In genomic region chr9:33137781-33138264, GRCh38 we compare ENCODE assay signal across 14 cellular contexts. TPM values are rescaled to one million over a fixed set of nuclear protein-coding genes. Genes with fewer than 3 reads are reported as not detected.
DNase-seq lines count a peak whose midpoint lies in the region; ATAC-seq and TF ChIP-seq lines count a peak whose summit lies in the region.
"Had no signal": no experiment of that assay in that cellular context is flagged by ENCODE, and none has a peak within 500 bp of the region (broad histone marks: within the 10 kb centered on the region; RNA-seq: fewer than 3 reads in every experiment).

No MANE protein-coding gene starts in this region.

- no peak overlapping the region for H2BK12ac ChIP-seq in H9 (ENCODE audit: insufficient read length, low read depth, low read length)

- H3K4me3 Mint-ChIP-seq in CD8-positive, alpha-beta T cell: peak overlapping the region; percentile 56
- H3K4me3 Mint-ChIP-seq in naive thymus-derived CD4-positive, alpha-beta T cell: peak overlapping the region in 3 of 10 donors; percentile 62 to 66 (median 65)
- H3K4me3 Mint-ChIP-seq in H9: no peak overlapping the region
- H3K4me3 Mint-ChIP-seq: nephron progenitor cell had no signal

- H3K4ac ChIP-seq in H9 (ENCODE audit: low read depth, low read length): no peak overlapping the region

- no peak overlapping the region for H2BK15ac ChIP-seq in H9 (ENCODE audit: low read depth, low read length)

- no peak overlapping the region for H2BK20ac ChIP-seq in H9 (ENCODE audit: low read depth, low read length, poor library complexity, severe bottlenecking)

- no peaks in the 10 kb centered on the region for H3K9me2 ChIP-seq in hepatocyte (replicated peaks; ENCODE audit: insufficient read depth)

- H4K20me1 ChIP-seq in H9 (ENCODE audit: control insufficient read depth, insufficient read depth, insufficient read length) (no peaks in the 10 kb centered on the region), hepatocyte (ENCODE audit: insufficient read depth, poor library complexity, severe bottlenecking) (peaks cover 84% of the 10 kb centered on the region)

- H3K79me1 ChIP-seq in H9 (ENCODE audit: insufficient read depth, low read depth, low read length, poor library complexity, severe bottlenecking): peaks cover 4% of the 10 kb centered on the region

- H2AFZ ChIP-seq in H9 (ENCODE audit: low read length) (no peak overlapping the region), hepatocyte (no peak overlapping the region)

- no peaks in the 10 kb centered on the region for H3K27me3 Mint-ChIP-seq in CD8-positive, alpha-beta T cell (ENCODE audit: low read depth)
- no peaks in the 10 kb centered on the region for H3K27me3 Mint-ChIP-seq in naive thymus-derived CD4-positive, alpha-beta T cell
- no peaks in the 10 kb centered on the region for H3K27me3 Mint-ChIP-seq in H9 (ENCODE audit: low read depth)

- H3K27ac ChIP-seq in CD8-positive, alpha-beta T cell (ENCODE audit: low read depth, low read length): no peak overlapping the region
- H3K27ac ChIP-seq in Peyer's patch (peak overlapping the region in 3 of 4 donors; percentile 18 to 62 (median 37)), WERI-Rb-1 (no peak overlapping the region), H9 (ENCODE audit: insufficient read length, low read depth, low read length) (no peak overlapping the region), hepatocyte (no peak overlapping the region)
- peak overlapping the region; percentile 33 for H3K27ac ChIP-seq in naive thymus-derived CD4-positive, alpha-beta T cell (ENCODE audit: low read depth, low read length)

- POLR2A ChIA-PET in CD8-positive, alpha-beta T cell (lab: Charles Lee): interaction anchor here (0.8 kb wide), 2 partner anchors 20 to 94 kb away, joined by 3 to 4 read pairs; no protein-coding TSS in a partner anchor
- POLR2A ChIA-PET in naive thymus-derived CD4-positive, alpha-beta T cell (lab: Charles Lee): interaction anchor here (1.4 to 8.9 kb wide), 5 partner anchors 11 to 29 kb away, joined by 3 to 92 read pairs (median 11); partner anchors contain the start of gene B4GALT1

- H3K36me3 Mint-ChIP-seq in CD8-positive, alpha-beta T cell: peaks cover 25% of the 10 kb centered on the region
- H3K36me3 Mint-ChIP-seq in naive thymus-derived CD4-positive, alpha-beta T cell: peaks cover 6 to 12% (median 7%) of the 10 kb centered on the region in 5 donors
- no peaks in the 10 kb centered on the region for H3K36me3 Mint-ChIP-seq in H9 (ENCODE audit: insufficient read depth in 1 of 3, low read depth in 3 of 3)

- H3K14ac ChIP-seq in H9 (ENCODE audit: insufficient read depth, low read length): no peak overlapping the region

- H3T11ph ChIP-seq in H9 (ENCODE audit: low read length): no peak overlapping the region

- no peak overlapping the region for H2BK5ac ChIP-seq in H9 (ENCODE audit: insufficient read length, low read length)

- WGBS in H9 (ENCODE audit: extremely low coverage, insufficient read length, low lambda C conversion rate): no CpG with 5 or more reads among the region's 11 CpGs
- WGBS in hepatocyte (ENCODE audit: low lambda C conversion rate, missing lambda C conversion rate): 93% methylated on average over 11 of the region's 11 CpGs

- H3K18ac ChIP-seq in H9 (ENCODE audit: insufficient read length, low read depth, low read length): no peak overlapping the region

- H3K56ac ChIP-seq in H9 (ENCODE audit: insufficient read length, low read depth, low read length): no peak overlapping the region

- H3K27ac Mint-ChIP-seq in CD8-positive, alpha-beta T cell: peak overlapping the region; percentile 83
- peak overlapping the region in 8 of 9 donors; percentile 52 to 98 (median 87) for H3K27ac Mint-ChIP-seq in naive thymus-derived CD4-positive, alpha-beta T cell
- H3K27ac Mint-ChIP-seq in H9: no peak overlapping the region

- ATAC-seq in CD8-positive, alpha-beta T cell: no peak
- ATAC-seq in naive thymus-derived CD4-positive, alpha-beta T cell: no peak
- ATAC-seq: gastrocnemius medialis had no signal

- H3K4me2 ChIP-seq in H9 (ENCODE audit: insufficient read depth, insufficient read length, low read length) (no peak overlapping the region), hepatocyte (no peak overlapping the region)
- H3K4me2 ChIP-seq: smooth muscle cell had no signal

- no peaks in the 10 kb centered on the region for H3K9me3 ChIP-seq in CD8-positive, alpha-beta T cell (ENCODE audit: low read length)
- no peaks in the 10 kb centered on the region for H3K9me3 ChIP-seq in Peyer's patch
- no peaks in the 10 kb centered on the region for H3K9me3 ChIP-seq in naive thymus-derived CD4-positive, alpha-beta T cell (ENCODE audit: control insufficient read depth in 2 of 3, low read length in 3 of 3)
- H3K9me3 ChIP-seq in WERI-Rb-1 (ENCODE audit: severe bottlenecking): no peaks in the 10 kb centered on the region
- no peaks in the 10 kb centered on the region for H3K9me3 ChIP-seq in H9 (ENCODE audit: control insufficient read depth, low read depth, low read length)
- no peaks in the 10 kb centered on the region for H3K9me3 ChIP-seq in hepatocyte (ENCODE audit: low read depth)
- H3K9me3 ChIP-seq: gastrocnemius medialis had no signal

- H3K9ac ChIP-seq in H9 (ENCODE audit: extremely low read depth, insufficient read length, low read length): no peak overlapping the region

- TF ChIP-seq POLR2A in GM19193 (IDR thresholded peaks at IDR 0.05; ENCODE audit: extremely low read depth, insufficient read depth, insufficient read length) (peak; percentile 9), Peyer's patch (IDR thresholded peaks at IDR 0.05) (no peak)

- H2AK5ac ChIP-seq in H9 (ENCODE audit: insufficient read length, low read length): no peak overlapping the region

- H4K8ac ChIP-seq in H9 (replicated peaks; ENCODE audit: insufficient read length, low read depth, low read length): no peak overlapping the region

- no peak overlapping the region for H3K23ac ChIP-seq in H9 (ENCODE audit: insufficient read length, low read depth, low read length)

- H3K79me2 ChIP-seq in H9 (ENCODE audit: insufficient read depth, low read length): no peaks in the 10 kb centered on the region
- H3K79me2 ChIP-seq in hepatocyte: peaks cover 98% of the 10 kb centered on the region

- H3K27me3 ChIP-seq in CD8-positive, alpha-beta T cell (ENCODE audit: insufficient read depth, low read length): no peaks in the 10 kb centered on the region
- no peaks in the 10 kb centered on the region for H3K27me3 ChIP-seq in Peyer's patch
- H3K27me3 ChIP-seq in naive thymus-derived CD4-positive, alpha-beta T cell (ENCODE audit: control insufficient read depth in 2 of 2, insufficient read depth in 2 of 2, low read length in 2 of 2): no peaks in the 10 kb centered on the region
- H3K27me3 ChIP-seq in WERI-Rb-1 (ENCODE audit: insufficient read depth, low read depth, severe bottlenecking): no peaks in the 10 kb centered on the region
- no peaks in the 10 kb centered on the region for H3K27me3 ChIP-seq in H9 (ENCODE audit: insufficient read depth, low read length)
- no peaks in the 10 kb centered on the region for H3K27me3 ChIP-seq in hepatocyte
- H3K27me3 ChIP-seq: gastrocnemius medialis had no signal

- H4K5ac ChIP-seq in H9 (ENCODE audit: insufficient read length, low read depth, low read length): no peak overlapping the region

- no peak overlapping the region for H2BK120ac ChIP-seq in H9 (ENCODE audit: low read depth, low read length, poor library complexity, severe bottlenecking)

- intact Hi-C loops in CD8-positive, alpha-beta T cell (cut with DNase I, micrococcal nuclease): no loop called here
- intact Hi-C loops in naive thymus-derived CD4-positive, alpha-beta T cell (cut with micrococcal nuclease): no loop called here

- peaks cover 11% of the 10 kb centered on the region for H3K36me3 ChIP-seq in CD8-positive, alpha-beta T cell (ENCODE audit: insufficient read depth, low read length)
- H3K36me3 ChIP-seq in Peyer's patch (peaks cover 0 to 24% (median 0%) of the 10 kb centered on the region in 3 donors), WERI-Rb-1 (peaks cover 6% of the 10 kb centered on the region), hepatocyte (replicated peaks; ENCODE audit: insufficient read depth, low read depth) (no peaks in the 10 kb centered on the region)
- H3K36me3 ChIP-seq in naive thymus-derived CD4-positive, alpha-beta T cell (ENCODE audit: control insufficient read depth in 2 of 3, insufficient read depth in 3 of 3, low read length in 3 of 3): peaks cover 0 to 24% (median 5%) of the 10 kb centered on the region in 3 experiments

- no peaks in the 10 kb centered on the region for H3K9me3 Mint-ChIP-seq in CD8-positive, alpha-beta T cell
- H3K9me3 Mint-ChIP-seq in naive thymus-derived CD4-positive, alpha-beta T cell: no peaks in the 10 kb centered on the region
- H3K9me3 Mint-ChIP-seq in H9: no peaks in the 10 kb centered on the region; a peak in 1 of 5 replicates
- H3K9me3 Mint-ChIP-seq: nephron progenitor cell had no signal

- CTCF ChIA-PET in CD8-positive, alpha-beta T cell (lab: Charles Lee): interaction anchor here (1.2 to 1.9 kb wide), 3 partner anchors 28 to 89 kb away, joined by 3 to 10 read pairs (median 6); no protein-coding TSS in a partner anchor
- CTCF ChIA-PET in naive thymus-derived CD4-positive, alpha-beta T cell (lab: Charles Lee): interaction anchor here (1.6 kb wide), 1 partner anchor 33 kb away, joined by 5 read pairs; no protein-coding TSS in a partner anchor

- H3K4me1 Mint-ChIP-seq in CD8-positive, alpha-beta T cell (ENCODE audit: low read depth): peaks cover 83% of the 10 kb centered on the region
- peaks cover 68 to 81% (median 74%) of the 10 kb centered on the region in 7 donors for H3K4me1 Mint-ChIP-seq in naive thymus-derived CD4-positive, alpha-beta T cell
- peaks cover 13 to 14% of the 10 kb centered on the region in 2 experiments for H3K4me1 Mint-ChIP-seq in H9

- H3K4me3 ChIP-seq in CD8-positive, alpha-beta T cell (ENCODE audit: low read depth, low read length): peak overlapping the region; percentile 9
- H3K4me3 ChIP-seq in Peyer's patch: no peak overlapping the region
- no peak overlapping the region for H3K4me3 ChIP-seq in naive thymus-derived CD4-positive, alpha-beta T cell (ENCODE audit: low read length)
- no peak overlapping the region for H3K4me3 ChIP-seq in WERI-Rb-1 (ENCODE audit: low read depth, low read length)
- no peak overlapping the region for H3K4me3 ChIP-seq in hepatocyte
- H3K4me3 ChIP-seq: gastrocnemius medialis, smooth muscle cell had no signal

- H4K91ac ChIP-seq in H9 (ENCODE audit: insufficient read length, low read depth, low read length): no peak overlapping the region

- DNase-seq in CD8-positive, alpha-beta T cell: peak in 2 of 7 experiments; percentile 19 to 55
- peak in 2 of 3 donors; percentile 67 to 71 for DNase-seq in Peyer's patch
- no peak for DNase-seq in naive thymus-derived CD4-positive, alpha-beta T cell
- DNase-seq in WERI-Rb-1: no peak
- DNase-seq in H9: no peak
- DNase-seq in amniotic stem cell (lab: John Stamatoyannopoulos, UW): no peak
- no peak for DNase-seq in hepatocyte (ENCODE audit: low spot score)
- DNase-seq: gastrocnemius medialis, kidney glomerular epithelial cell, NCI-H1105 treated with DMSO at 0.1 percent for 48 hours, NCI-H446 treated with DMSO at 0.1 percent for 48 hours, nephron progenitor cell had no signal

- H3K23me2 ChIP-seq in H9 (ENCODE audit: insufficient read length, low read depth, low read length, poor library complexity, severe bottlenecking): no peaks in the 10 kb centered on the region

- peaks cover 75% of the 10 kb centered on the region for H3K4me1 ChIP-seq in CD8-positive, alpha-beta T cell (ENCODE audit: insufficient read depth, low read length)
- H3K4me1 ChIP-seq in Peyer's patch (peaks cover 3 to 67% (median 54%) of the 10 kb centered on the region in 4 donors), H9 (ENCODE audit: insufficient read depth, low read length) (no peaks in the 10 kb centered on the region), hepatocyte (ENCODE audit: insufficient read depth) (peaks cover 49% of the 10 kb centered on the region)
- peaks cover 55 to 74% of the 10 kb centered on the region in 2 donors for H3K4me1 ChIP-seq in naive thymus-derived CD4-positive, alpha-beta T cell (ENCODE audit: control insufficient read depth in 2 of 2, insufficient read depth in 2 of 2, low read length in 2 of 2)

- no peak for TF ChIP-seq CTCF in CD8-positive, alpha-beta T cell (IDR thresholded peaks at IDR 0.05)
- TF ChIP-seq CTCF in Peyer's patch (IDR thresholded peaks at IDR 0.05): no peak
- TF ChIP-seq CTCF in WERI-Rb-1 (IDR thresholded peaks at IDR 0.05; ENCODE audit: low read depth, low read length): no peak
- TF ChIP-seq CTCF in H9 (conservative IDR thresholded peaks at IDR 0.05): no peak
- TF ChIP-seq CTCF in hepatocyte (IDR thresholded peaks at IDR 0.05; ENCODE audit: poor library complexity): no peak

RNA-seq across cellular contexts. Expression of gene B4GALT1, which starts 29.3 kb away (rescaled TPM):
- total RNA-seq in CD8-positive, alpha-beta T cell: 100 to 1,000 TPM; 139 to 140 TPM
- 10 to 100 TPM; 26.4 to 65.3 (median 44.1) TPM for total RNA-seq in Peyer's patch
- 10 to 100 TPM; 40.7 to 86.2 (median 45.6) TPM for total RNA-seq in naive thymus-derived CD4-positive, alpha-beta T cell
- 10 to 100 TPM; 12.9 to 16.4 TPM for polyA plus RNA-seq in naive thymus-derived CD4-positive, alpha-beta T cell
- 15.3 and 16.1 TPM in 2 replicates for total RNA-seq in H9 (2021)
- 76.3 and 78.3 TPM in 2 replicates for total RNA-seq in hepatocyte
- polyA plus RNA-seq in hepatocyte: 45.6 and 63.9 TPM in 2 replicates

Comparison
In these comparisons a context has a peak if more than half of its experiments do, and no peak if none do; other contexts are left out.
1. DNase-seq: peak in Peyer's patch (2 of 3); none in naive thymus-derived CD4-positive, alpha-beta T cell (0 of 9), WERI-Rb-1 (single experiment), H9 (single experiment), amniotic stem cell (single experiment) and hepatocyte (single experiment).
2. H3K27ac ChIP-seq: peak in Peyer's patch (3 of 4) and naive thymus-derived CD4-positive, alpha-beta T cell (single experiment); none in CD8-positive, alpha-beta T cell (single experiment), WERI-Rb-1 (single experiment), H9 (single experiment) and hepatocyte (single experiment).
3. H3K27ac Mint-ChIP-seq: peak in CD8-positive, alpha-beta T cell (single experiment) and naive thymus-derived CD4-positive, alpha-beta T cell (8 of 9); none in H9 (0 of 3).